ENCODE assay signal across 20 cellular contexts in the genomic region with DNA sequence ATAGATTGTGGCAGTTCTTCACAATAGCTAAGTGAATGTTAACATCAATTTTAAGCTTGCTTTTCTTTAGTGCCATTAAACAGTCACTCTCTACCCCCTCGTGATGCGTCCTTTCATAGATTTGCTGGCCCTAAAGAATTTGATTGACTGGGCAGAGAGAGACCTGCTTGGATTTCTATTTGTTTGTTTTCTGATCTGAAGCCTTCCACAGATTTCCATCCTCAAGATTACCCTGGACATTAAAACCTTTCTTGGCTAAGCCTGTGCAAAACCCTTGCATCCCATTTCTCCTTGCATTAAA. TPM values are rescaled to one million over a fixed set of nuclear protein-coding genes. Genes with fewer than 3 reads are reported as not detected.
DNase-seq lines count a peak whose midpoint lies in the region; ATAC-seq and TF ChIP-seq lines count a peak whose summit lies in the region.
"Had no signal": no experiment of that assay in that cellular context is flagged by ENCODE, and none has a peak within 500 bp of the region (broad histone marks: within the 10 kb centered on the region; RNA-seq: fewer than 3 reads in every experiment).

No MANE protein-coding gene starts in this region.

- H3K9ac ChIP-seq in neural progenitor cell, result no peak overlapping the region
- H3K9ac ChIP-seq: BLaER1, KMS-11 had no signal

- TF ChIP-seq CTCF in natural killer cell (IDR thresholded peaks at IDR 0.05) (no peak), neural progenitor cell (IDR thresholded peaks at IDR 0.05) (no peak), foreskin fibroblast (IDR thresholded peaks at IDR 0.05; ENCODE audit: low read depth, low read length) (no peak)

- H3K36me3 ChIP-seq in neural progenitor cell, result no peaks in the 10 kb centered on the region
- H3K36me3 ChIP-seq: BLaER1, SJCRH30 had no signal

- H3K4me2 ChIP-seq in neural progenitor cell, result no peak overlapping the region
- H3K4me2 ChIP-seq: BLaER1, KMS-11 had no signal

- H3F3A ChIP-seq in neural progenitor cell (ENCODE audit: low read depth), result peaks cover 44% of the 10 kb centered on the region

- no peak overlapping the region for H2AFZ ChIP-seq in neural progenitor cell (replicated peaks)

- DNase-seq in natural killer cell (no peak), neural progenitor cell (ENCODE audit: low spot score) (no peak), ecto neural progenitor cell (ENCODE audit: low spot score) (no peak), SKM-1 (lab: John Stamatoyannopoulos, UW; ENCODE audit: unreplicated experiment) (no peak), foreskin fibroblast (no peak)
- DNase-seq in natural killer cell treated with Interleukin-12 subunit alpha and Interleukin-12 subunit beta and Interleukin-15 and Interleukin-18, amount 100 ng/mL, for 72 hours (ENCODE audit: low spot score), result no peak
- DNase-seq in effector memory CD8-positive, alpha-beta T cell, result no peak
- DNase-seq: 8988T; CD4-positive, alpha-beta T cell; MM.1S; NCI-H2029; NCI-H446; NCI-H524 treated with DMSO at 0.1 percent for 48 hours; NCI-H774; PC-3; SJCRH30 had no signal

- no peak overlapping the region for H3K4me3 ChIP-seq in neural progenitor cell
- H3K4me3 ChIP-seq in foreskin fibroblast (ENCODE audit: low read depth in 1 of 2, low read length in 2 of 2), result no peak overlapping the region
- H3K4me3 ChIP-seq: BLaER1, SJCRH30 had no signal

- peaks cover 97% of the 10 kb centered on the region for H3K79me2 ChIP-seq in neural progenitor cell (ENCODE audit: low read depth)

- H3K9me3 ChIP-seq in neural progenitor cell (ENCODE audit: low read depth), result no peaks in the 10 kb centered on the region
- H3K9me3 ChIP-seq: BLaER1, SJCRH30 had no signal

- H3K36me3 Mint-ChIP-seq in natural killer cell (no peaks in the 10 kb centered on the region), neural progenitor cell (no peaks in the 10 kb centered on the region)
- no peaks in the 10 kb centered on the region for H3K36me3 Mint-ChIP-seq in natural killer cell treated with Interleukin-12 subunit alpha and Interleukin-12 subunit beta and Interleukin-15 and Interleukin-18, amount 100 ng/mL, for 72 hours
- no peaks in the 10 kb centered on the region for H3K36me3 Mint-ChIP-seq in effector memory CD8-positive, alpha-beta T cell (ENCODE audit: insufficient read depth)
- H3K36me3 Mint-ChIP-seq: IgD-negative memory B cell had no signal

- H3K9me3 Mint-ChIP-seq in natural killer cell (no peaks in the 10 kb centered on the region), neural progenitor cell (no peaks in the 10 kb centered on the region)
- no peaks in the 10 kb centered on the region for H3K9me3 Mint-ChIP-seq in natural killer cell treated with Interleukin-12 subunit alpha and Interleukin-12 subunit beta and Interleukin-15 and Interleukin-18, amount 100 ng/mL, for 72 hours
- H3K9me3 Mint-ChIP-seq in effector memory CD8-positive, alpha-beta T cell, result no peaks in the 10 kb centered on the region
- H3K9me3 Mint-ChIP-seq: CD4-positive, alpha-beta T cell; IgD-negative memory B cell had no signal

- H3K27me3 ChIP-seq in neural progenitor cell, result no peaks in the 10 kb centered on the region
- H3K27me3 ChIP-seq: BLaER1, SJCRH30 had no signal

- peaks cover 72% of the 10 kb centered on the region for H4K20me1 ChIP-seq in neural progenitor cell (ENCODE audit: low read depth)
- H4K20me1 ChIP-seq: BLaER1 had no signal

- no peak overlapping the region for H3K27ac ChIP-seq in neural progenitor cell
- H3K27ac ChIP-seq: BLaER1, HL-60, KMS-11, SJCRH30 had no signal

- ATAC-seq in natural killer cell, result no peak
- ATAC-seq in natural killer cell treated with Interleukin-12 subunit alpha and Interleukin-12 subunit beta and Interleukin-15 and Interleukin-18, amount 100 ng/mL, for 72 hours, result no peak
- ATAC-seq in effector memory CD8-positive, alpha-beta T cell (replicated peaks), result no peak
- ATAC-seq: PC-3 had no signal

- H3K4me3 Mint-ChIP-seq in natural killer cell (peak overlapping the region; percentile 29), neural progenitor cell (no peak overlapping the region)
- H3K4me3 Mint-ChIP-seq in natural killer cell treated with Interleukin-12 subunit alpha and Interleukin-12 subunit beta and Interleukin-15 and Interleukin-18, amount 100 ng/mL, for 72 hours, result no peak overlapping the region
- no peak overlapping the region for H3K4me3 Mint-ChIP-seq in effector memory CD8-positive, alpha-beta T cell
- H3K4me3 Mint-ChIP-seq: CD4-positive, alpha-beta T cell; IgD-negative memory B cell had no signal

- H3K27ac Mint-ChIP-seq in natural killer cell (peak overlapping the region; percentile 40 to 81), neural progenitor cell (peak overlapping the region; percentile 85)
- no peak overlapping the region for H3K27ac Mint-ChIP-seq in natural killer cell treated with Interleukin-12 subunit alpha and Interleukin-12 subunit beta and Interleukin-15 and Interleukin-18, amount 100 ng/mL, for 72 hours
- peak overlapping the region; percentile 62 to 87 for H3K27ac Mint-ChIP-seq in effector memory CD8-positive, alpha-beta T cell
- H3K27ac Mint-ChIP-seq: CD4-positive, alpha-beta T cell; IgD-negative memory B cell had no signal

- peaks cover 83 to 84% of the 10 kb centered on the region in 2 donors for H3K4me1 Mint-ChIP-seq in natural killer cell
- H3K4me1 Mint-ChIP-seq in natural killer cell treated with Interleukin-12 subunit alpha and Interleukin-12 subunit beta and Interleukin-15 and Interleukin-18, amount 100 ng/mL, for 72 hours (ENCODE audit: low read depth in 2 of 2), result peaks cover 42 to 44% of the 10 kb centered on the region in 2 donors
- H3K4me1 Mint-ChIP-seq in effector memory CD8-positive, alpha-beta T cell (ENCODE audit: low read depth in 2 of 2), result peaks cover 10 to 60% of the 10 kb centered on the region in 2 donors
- peaks cover 42% of the 10 kb centered on the region for H3K4me1 Mint-ChIP-seq in neural progenitor cell

- no peaks in the 10 kb centered on the region for H3K27me3 Mint-ChIP-seq in natural killer cell (ENCODE audit: low read depth in 2 of 2)
- H3K27me3 Mint-ChIP-seq in natural killer cell treated with Interleukin-12 subunit alpha and Interleukin-12 subunit beta and Interleukin-15 and Interleukin-18, amount 100 ng/mL, for 72 hours, result no peaks in the 10 kb centered on the region
- H3K27me3 Mint-ChIP-seq in effector memory CD8-positive, alpha-beta T cell, result no peaks in the 10 kb centered on the region
- no peaks in the 10 kb centered on the region for H3K27me3 Mint-ChIP-seq in neural progenitor cell (ENCODE audit: insufficient read depth, low read depth)
- H3K27me3 Mint-ChIP-seq: CD4-positive, alpha-beta T cell had no signal

- H3K4me1 ChIP-seq in neural progenitor cell, result peaks cover 57% of the 10 kb centered on the region
- H3K4me1 ChIP-seq: BLaER1, SJCRH30 had no signal

- intact Hi-C loops in natural killer cell (cut with micrococcal nuclease), result no loop called here

RNA-seq across cellular contexts. Expression of a gene that starts 17.8 kb away (rescaled TPM):
- total RNA-seq in natural killer cell (100 to 1,000 TPM in 1 of 3 donors, 10 to 100 TPM in 2; 84.3 to 111 (median 88.3) TPM), neural progenitor cell (ENCODE audit: low replicate concordance) (66.4 and 117 TPM in 2 replicates)
- 10 to 100 TPM; 18.0 to 28.3 TPM for total RNA-seq in natural killer cell treated with Interleukin-12 subunit alpha and Interleukin-12 subunit beta and Interleukin-15 and Interleukin-18, amount 100 ng/mL, for 72 hours

Comparison
In these comparisons a context has a peak if more than half of its experiments do, and no peak if none do; other contexts are left out.
1. H3K27ac Mint-ChIP-seq: peak in natural killer cell (2 of 2), effector memory CD8-positive, alpha-beta T cell (2 of 2) and neural progenitor cell (single experiment); none in natural killer cell treated with Interleukin-12 subunit alpha and Interleukin-12 subunit beta and Interleukin-15 and Interleukin-18, amount 100 ng/mL, for 72 hours (0 of 2).